ENCODE assay signal across 21 cellular contexts in genomic region chr10:42986618-42987017, GRCh38.
"Had no signal": no experiment of that assay in that cellular context is flagged by ENCODE, and none has a peak within 500 bp of the region (broad histone marks: within the 10 kb centered on the region; RNA-seq: fewer than 3 reads in every experiment).

No MANE protein-coding gene starts in this region.

- H3K4me3 ChIP-seq: lung, tibial nerve had no signal

- H3K36me3 Mint-ChIP-seq: activated naive CD8-positive, alpha-beta T cell treated with anti-CD3 and anti-CD28 coated beads for 36 hours; naive thymus-derived CD4-positive, alpha-beta T cell; stimulated activated effector memory CD8-positive, alpha-beta T cell treated with anti-CD3 and anti-CD28 coated beads, Interleukin-12 subunit alpha, Interleukin-12 subunit beta, amount 100 ng/mL, for 72 hours; WTC11 had no signal

- H3K27ac Mint-ChIP-seq: activated naive CD8-positive, alpha-beta T cell treated with anti-CD3 and anti-CD28 coated beads for 36 hours; activated T-helper 2 cell treated with anti-CD3 and anti-CD28 coated beads, Interferon-gamma antibody, Interleukin-2, Interleukin-4, amounts not matched to agents 10 μg/mL and 5 μg/mL and 100 μg/mL, durations not matched to agents 14 hours and 24 hours and 36 hours; naive thymus-derived CD4-positive, alpha-beta T cell; stimulated activated effector memory CD8-positive, alpha-beta T cell treated with anti-CD3 and anti-CD28 coated beads, Interleukin-12 subunit alpha, Interleukin-12 subunit beta, amount 100 ng/mL, for 72 hours; WTC11 had no signal

- DNase-seq: activated CD4-positive, alpha-beta T cell treated with anti-CD3 and anti-CD28 coated beads, Interleukin-2, amount 50 U/mL, for 4 hours; activated CD8-positive, alpha-beta memory T cell treated with anti-CD3 and anti-CD28 coated beads, Interleukin-2, amount 50 U/mL, for 4 hours; activated naive CD4-positive, alpha-beta T cell; activated naive CD8-positive, alpha-beta T cell treated with anti-CD3 and anti-CD28 coated beads for 36 hours; activated T-cell treated with anti-CD3 and anti-CD28 coated beads, Interleukin-2, amount 50 U/mL, for 4 hours; central memory CD4-positive, alpha-beta T cell; foreskin fibroblast; kidney; occipital lobe; small intestine; stimulated activated naive CD8-positive, alpha-beta T cell treated with anti-CD3 and anti-CD28 coated beads, Interleukin-15, amount 100 ng/mL, for 72 hours; T1000 had no signal

- H3K4me3 Mint-ChIP-seq: activated naive CD8-positive, alpha-beta T cell treated with anti-CD3 and anti-CD28 coated beads for 36 hours; activated T-cell treated with anti-CD3 and anti-CD28 coated beads, Interleukin-2, amount 50 U/mL, for 4 hours; neural crest cell; stimulated activated effector memory CD8-positive, alpha-beta T cell treated with anti-CD3 and anti-CD28 coated beads, Interleukin-12 subunit alpha, Interleukin-12 subunit beta, amount 100 ng/mL, for 72 hours; stimulated activated naive CD8-positive, alpha-beta T cell treated with anti-CD3 and anti-CD28 coated beads, Interleukin-15, amount 100 ng/mL, for 72 hours; WTC11 had no signal

- ATAC-seq: activated T-cell treated with anti-CD3 and anti-CD28 coated beads, Interleukin-2, amount 50 U/mL, for 4 hours; left lobe of liver; sciatic nerve; stimulated activated effector memory CD8-positive, alpha-beta T cell treated with anti-CD3 and anti-CD28 coated beads, Interleukin-12 subunit alpha, Interleukin-12 subunit beta, amount 100 ng/mL, for 72 hours; stimulated activated naive CD8-positive, alpha-beta T cell treated with anti-CD3 and anti-CD28 coated beads, Interleukin-15, amount 100 ng/mL, for 72 hours; WTC11 had no signal

- H3K27me3 Mint-ChIP-seq: activated naive CD8-positive, alpha-beta T cell treated with anti-CD3 and anti-CD28 coated beads for 36 hours; stimulated activated naive CD8-positive, alpha-beta T cell treated with anti-CD3 and anti-CD28 coated beads, Interleukin-15, amount 100 ng/mL, for 72 hours had no signal

- H3K36me3 ChIP-seq: tibial nerve had no signal

- H3K4me1 Mint-ChIP-seq: WTC11 had no signal

- H3K27ac ChIP-seq: tibial nerve had no signal

- H3K27me3 ChIP-seq: tibial nerve had no signal

- H3K4me1 ChIP-seq: tibial nerve had no signal
